ENCODE assay signal across 16 cellular contexts in the genomic region with DNA sequence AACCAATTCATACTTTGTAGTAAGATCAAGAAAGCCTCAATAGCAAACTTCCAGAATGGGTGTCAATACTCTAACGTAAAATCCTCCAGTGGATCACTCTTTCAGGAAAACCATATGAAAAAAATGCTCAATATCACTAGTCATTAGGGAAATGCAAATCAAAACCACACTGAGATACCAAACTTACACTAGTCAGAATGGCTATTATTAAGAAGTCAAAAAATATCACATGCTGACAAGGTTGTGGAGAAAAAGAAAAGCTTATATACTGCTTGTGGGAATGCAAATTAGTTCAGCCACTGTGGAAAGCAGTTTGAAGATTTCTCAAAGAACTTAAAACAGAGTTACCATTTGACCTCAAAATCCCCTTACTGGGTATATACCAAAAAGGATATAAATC. TPM values are rescaled to one million over a fixed set of nuclear protein-coding genes. Genes with fewer than 3 reads are reported as not detected.
DNase-seq lines count a peak whose midpoint lies in the region; ATAC-seq and TF ChIP-seq lines count a peak whose summit lies in the region.
"Had no signal": no experiment of that assay in that cellular context is flagged by ENCODE, and none has a peak within 500 bp of the region (broad histone marks: within the 10 kb centered on the region; RNA-seq: fewer than 3 reads in every experiment).

No MANE protein-coding gene starts in this region.

- TF ChIP-seq CTCF in WTC11 (IDR thresholded peaks at IDR 0.05) = no peak

- no peak overlapping the region for H3K4me3 Mint-ChIP-seq in WTC11
- H3K4me3 Mint-ChIP-seq: activated B cell treated with CpG ODN at 0.5 μM for 24 hours; activated naive CD8-positive, alpha-beta T cell had no signal

- no peaks in the 10 kb centered on the region for H3K36me3 Mint-ChIP-seq in WTC11
- H3K36me3 Mint-ChIP-seq: activated naive CD8-positive, alpha-beta T cell had no signal

- H3K4me1 Mint-ChIP-seq in WTC11 = peaks cover 13% of the 10 kb centered on the region

- no peaks in the 10 kb centered on the region for H3K27me3 Mint-ChIP-seq in WTC11 (ENCODE audit: low read depth)
- H3K27me3 Mint-ChIP-seq: activated B cell treated with CpG ODN at 0.5 μM for 24 hours had no signal

- H3K9me3 Mint-ChIP-seq in WTC11 = no peaks in the 10 kb centered on the region
- H3K9me3 Mint-ChIP-seq: activated B cell treated with CpG ODN at 0.5 μM for 24 hours had no signal

- CTCF ChIA-PET in WTC11 (lab: Charles Lee) = no interaction called here

- POLR2A ChIA-PET in WTC11 (lab: Charles Lee) = interaction anchor here (0.6 kb wide), 1 partner anchor 47 kb away, joined by 4 read pairs; no protein-coding TSS in a partner anchor

- DNase-seq in WTC11 (ENCODE audit: low spot score) (no peak), NCI-H2196 (lab: John Stamatoyannopoulos, UW; ENCODE audit: unreplicated experiment) (no peak), superior temporal gyrus (ENCODE audit: extremely low spot score) (no peak), HPDE6-E6E7 (ENCODE audit: extremely low spot score) (no peak), CD1c-positive myeloid dendritic cell (ENCODE audit: extremely low spot score) (no peak)
- DNase-seq: activated B cell treated with CpG ODN at 0.5 μM for 24 hours, caudate nucleus, EL, foreskin melanocyte, NCI-H1417, PC-3, small intestine had no signal

- 0 out of 2 replicates have a peak overlapping the region, but pooled peaks have one; percentile 24 for H3K27ac Mint-ChIP-seq in WTC11
- H3K27ac Mint-ChIP-seq: activated B cell treated with CpG ODN at 0.5 μM for 24 hours; activated naive CD8-positive, alpha-beta T cell had no signal

- peak; percentile 52 for ATAC-seq in GM18907 (IDR thresholded peaks at IDR 0.05; ENCODE audit: unreplicated experiment)
- ATAC-seq in GM21619 (IDR thresholded peaks at IDR 0.05; ENCODE audit: unreplicated experiment) = peak; percentile 57
- peak; percentile 64 for ATAC-seq in HG03045 (IDR thresholded peaks at IDR 0.05; ENCODE audit: unreplicated experiment)
- no peak for ATAC-seq in WTC11
- ATAC-seq: PC-3 had no signal

TF ChIP-seq in WTC11, 78 proteins besides CTCF, POLR2A, EP300 and RAD21:
- no peak for TF ChIP-seq SMAD3 (CRISPR knock-in tag; IDR thresholded peaks at IDR 0.05; ENCODE audit: borderline replicate concordance)
- no peak for TF ChIP-seq NFATC4 (CRISPR knock-in tag; IDR thresholded peaks at IDR 0.05)
- no peak for TF ChIP-seq NFE2L1 (CRISPR knock-in tag; IDR thresholded peaks at IDR 0.05)

RNA-seq across cellular contexts. Expression of a gene that starts 49.5 kb away (rescaled TPM):
- total RNA-seq in WTC11 (2021) = 35.7 to 36.3 TPM (median 35.8 TPM) in 3 replicates
